ENCODE assay signal across 1 cellular context in the genomic region with DNA sequence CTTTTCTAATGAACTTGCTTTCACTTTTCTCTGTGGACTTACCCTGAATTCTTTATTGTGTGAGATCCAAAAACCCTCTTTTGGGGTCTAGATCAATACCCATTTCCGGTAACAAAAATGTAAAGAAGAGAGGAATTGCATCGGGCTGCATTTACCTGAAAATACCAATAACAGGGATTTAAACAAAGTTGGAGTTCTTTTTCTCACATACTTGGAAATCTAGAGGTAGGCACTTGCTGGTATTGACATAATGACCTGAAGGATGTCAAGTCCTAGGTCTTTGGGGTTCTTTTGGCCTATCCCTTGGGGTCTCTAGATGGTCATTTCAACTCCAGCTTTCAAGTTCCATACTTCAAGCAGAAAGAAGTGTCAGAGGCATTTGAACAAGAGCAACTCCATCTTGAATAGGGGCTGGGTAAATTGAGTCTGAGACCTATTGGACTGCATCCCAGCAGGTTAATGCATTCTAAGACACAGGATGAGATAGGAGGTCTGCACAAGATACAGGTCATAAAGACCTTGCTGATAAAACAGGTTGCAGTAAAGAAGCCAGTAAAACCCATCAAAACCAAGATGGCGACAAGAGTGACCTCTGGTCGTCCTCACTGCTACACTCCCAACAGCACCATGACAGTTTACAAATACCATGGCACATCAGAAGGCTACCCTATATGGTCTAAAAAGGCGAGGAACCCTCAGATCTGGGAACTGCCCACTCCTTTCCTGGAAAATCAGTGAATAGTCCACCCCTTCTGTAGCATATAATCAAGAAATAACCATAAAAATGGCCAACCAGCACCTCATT.
A peak's percentile ranks its signal among the peaks of the same experiment; 100 is the strongest.
TF ChIP-seq lines count a peak whose summit lies in the region.

No MANE protein-coding gene starts in this region.

TF ChIP-seq in K562, 482 proteins besides CTCF, POLR2A, EP300 and RAD21 (continued from another document):
- TF ChIP-seq, protein P1, sequence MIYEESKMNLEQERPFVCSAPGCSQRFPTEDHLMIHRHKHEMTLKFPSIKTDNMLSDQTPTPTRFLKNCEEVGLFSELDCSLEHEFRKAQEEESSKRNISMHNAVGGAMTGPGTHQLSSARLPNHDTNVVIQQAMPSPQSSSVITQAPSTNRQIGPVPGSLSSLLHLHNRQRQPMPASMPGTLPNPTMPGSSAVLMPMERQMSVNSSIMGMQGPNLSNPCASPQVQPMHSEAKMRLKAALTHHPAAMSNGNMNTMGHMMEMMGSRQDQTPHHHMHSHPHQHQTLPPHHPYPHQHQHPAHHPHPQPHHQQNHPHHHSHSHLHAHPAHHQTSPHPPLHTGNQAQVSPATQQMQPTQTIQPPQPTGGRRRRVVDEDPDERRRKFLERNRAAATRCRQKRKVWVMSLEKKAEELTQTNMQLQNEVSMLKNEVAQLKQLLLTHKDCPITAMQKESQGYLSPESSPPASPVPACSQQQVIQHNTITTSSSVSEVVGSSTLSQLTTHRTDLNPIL (CRISPR knock-in tag; IDR thresholded peaks at IDR 0.05), result peak; percentile 92
- no peak for TF ChIP-seq MED1 (CRISPR knock-in tag; IDR thresholded peaks at IDR 0.05; ENCODE audit: borderline replicate concordance)
- no peak for TF ChIP-seq RBM34 (IDR thresholded peaks at IDR 0.05; ENCODE audit: borderline replicate concordance, insufficient read depth, low read length)
- TF ChIP-seq, protein P2, sequence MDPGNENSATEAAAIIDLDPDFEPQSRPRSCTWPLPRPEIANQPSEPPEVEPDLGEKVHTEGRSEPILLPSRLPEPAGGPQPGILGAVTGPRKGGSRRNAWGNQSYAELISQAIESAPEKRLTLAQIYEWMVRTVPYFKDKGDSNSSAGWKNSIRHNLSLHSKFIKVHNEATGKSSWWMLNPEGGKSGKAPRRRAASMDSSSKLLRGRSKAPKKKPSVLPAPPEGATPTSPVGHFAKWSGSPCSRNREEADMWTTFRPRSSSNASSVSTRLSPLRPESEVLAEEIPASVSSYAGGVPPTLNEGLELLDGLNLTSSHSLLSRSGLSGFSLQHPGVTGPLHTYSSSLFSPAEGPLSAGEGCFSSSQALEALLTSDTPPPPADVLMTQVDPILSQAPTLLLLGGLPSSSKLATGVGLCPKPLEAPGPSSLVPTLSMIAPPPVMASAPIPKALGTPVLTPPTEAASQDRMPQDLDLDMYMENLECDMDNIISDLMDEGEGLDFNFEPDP (CRISPR knock-in tag; IDR thresholded peaks at IDR 0.05), result peak; percentile 99
- TF ChIP-seq ZNF76 (CRISPR knock-in tag; IDR thresholded peaks at IDR 0.05; ENCODE audit: borderline replicate concordance), result peak; percentile 95
- TF ChIP-seq STAG1 (CRISPR knock-in tag; IDR thresholded peaks at IDR 0.05; ENCODE audit: borderline replicate concordance), result no peak
- TF ChIP-seq, protein P3, sequence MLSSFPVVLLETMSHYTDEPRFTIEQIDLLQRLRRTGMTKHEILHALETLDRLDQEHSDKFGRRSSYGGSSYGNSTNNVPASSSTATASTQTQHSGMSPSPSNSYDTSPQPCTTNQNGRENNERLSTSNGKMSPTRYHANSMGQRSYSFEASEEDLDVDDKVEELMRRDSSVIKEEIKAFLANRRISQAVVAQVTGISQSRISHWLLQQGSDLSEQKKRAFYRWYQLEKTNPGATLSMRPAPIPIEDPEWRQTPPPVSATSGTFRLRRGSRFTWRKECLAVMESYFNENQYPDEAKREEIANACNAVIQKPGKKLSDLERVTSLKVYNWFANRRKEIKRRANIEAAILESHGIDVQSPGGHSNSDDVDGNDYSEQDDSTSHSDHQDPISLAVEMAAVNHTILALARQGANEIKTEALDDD (IDR thresholded peaks at IDR 0.05), result no peak
- TF ChIP-seq, protein P4, sequence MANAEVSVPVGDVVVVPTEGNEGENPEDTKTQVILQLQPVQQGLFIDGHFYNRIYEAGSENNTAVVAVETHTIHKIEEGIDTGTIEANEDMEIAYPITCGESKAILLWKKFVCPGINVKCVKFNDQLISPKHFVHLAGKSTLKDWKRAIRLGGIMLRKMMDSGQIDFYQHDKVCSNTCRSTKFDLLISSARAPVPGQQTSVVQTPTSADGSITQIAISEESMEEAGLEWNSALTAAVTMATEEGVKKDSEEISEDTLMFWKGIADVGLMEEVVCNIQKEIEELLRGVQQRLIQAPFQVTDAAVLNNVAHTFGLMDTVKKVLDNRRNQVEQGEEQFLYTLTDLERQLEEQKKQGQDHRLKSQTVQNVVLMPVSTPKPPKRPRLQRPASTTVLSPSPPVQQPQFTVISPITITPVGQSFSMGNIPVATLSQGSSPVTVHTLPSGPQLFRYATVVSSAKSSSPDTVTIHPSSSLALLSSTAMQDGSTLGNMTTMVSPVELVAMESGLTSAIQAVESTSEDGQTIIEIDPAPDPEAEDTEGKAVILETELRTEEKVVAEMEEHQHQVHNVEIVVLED (CRISPR knock-in tag; IDR thresholded peaks at IDR 0.05), result peak; percentile 71
- TF ChIP-seq HSF4 (CRISPR knock-in tag; IDR thresholded peaks at IDR 0.05; ENCODE audit: borderline replicate concordance), result peak; percentile 63; the same call in 1 of the 2 replicates
- peak; percentile 79; the same call in 1 of the 2 replicates for TF ChIP-seq ZNF785 (CRISPR knock-in tag; IDR thresholded peaks at IDR 0.05)
- TF ChIP-seq DDX20 (tag; IDR thresholded peaks at IDR 0.05; ENCODE audit: low read depth), result peak; percentile 99
- peak; percentile 86 for TF ChIP-seq NFE2L1 (tag; IDR thresholded peaks at IDR 0.05; ENCODE audit: borderline replicate concordance, low read depth)
- TF ChIP-seq, protein P5, sequence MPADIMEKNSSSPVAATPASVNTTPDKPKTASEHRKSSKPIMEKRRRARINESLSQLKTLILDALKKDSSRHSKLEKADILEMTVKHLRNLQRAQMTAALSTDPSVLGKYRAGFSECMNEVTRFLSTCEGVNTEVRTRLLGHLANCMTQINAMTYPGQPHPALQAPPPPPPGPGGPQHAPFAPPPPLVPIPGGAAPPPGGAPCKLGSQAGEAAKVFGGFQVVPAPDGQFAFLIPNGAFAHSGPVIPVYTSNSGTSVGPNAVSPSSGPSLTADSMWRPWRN (IDR thresholded peaks at IDR 0.05; ENCODE audit: low read depth), result no peak
- TF ChIP-seq STAT5B (CRISPR knock-in tag; IDR thresholded peaks at IDR 0.05), result peak; percentile 83
- peak; percentile 89 for TF ChIP-seq ZFP1 (CRISPR knock-in tag; IDR thresholded peaks at IDR 0.05)
- TF ChIP-seq HEY1 (CRISPR knock-in tag; IDR thresholded peaks at IDR 0.05; ENCODE audit: borderline replicate concordance), result peak; percentile 67; the same call in 1 of the 2 replicates
- TF ChIP-seq RBM22 (IDR thresholded peaks at IDR 0.05; ENCODE audit: low read depth, low read length, poor library complexity, severe bottlenecking), result no peak
- TF ChIP-seq RBM39 (optimal IDR thresholded peaks at IDR 0.05; ENCODE audit: low read depth, low read length), result no peak
- TF ChIP-seq GABPB2 (CRISPR knock-in tag; conservative IDR thresholded peaks at IDR 0.05), result peak; percentile 66; the same call in 1 of the 2 replicates
- no peak for TF ChIP-seq CBX2 (IDR thresholded peaks at IDR 0.05; ENCODE audit: insufficient read depth, low read length, poor library complexity, severe bottlenecking)
- TF ChIP-seq BRD4 (IDR thresholded peaks at IDR 0.05), result no peak
- TF ChIP-seq TBL1XR1 (IDR thresholded peaks at IDR 0.05; ENCODE audit: low read length in 2 of 2), result no peak
- no peak for TF ChIP-seq DACH1 (IDR thresholded peaks at IDR 0.05; ENCODE audit: partially characterized antibody)
- peak; percentile 66 for TF ChIP-seq POLR2H (tag; IDR thresholded peaks at IDR 0.05; ENCODE audit: low read depth)
- TF ChIP-seq RBBP5 (IDR thresholded peaks at IDR 0.05; ENCODE audit: borderline replicate concordance, insufficient read depth, low read length, poor library complexity, severe bottlenecking), result no peak
- TF ChIP-seq ETV6 (IDR thresholded peaks at IDR 0.05; ENCODE audit: borderline replicate concordance in 1 of 2, low read depth in 2 of 2, low read length in 1 of 2), result no peak
- TF ChIP-seq ETV6 (CRISPR knock-in tag; IDR thresholded peaks at IDR 0.05; ENCODE audit: borderline replicate concordance), result no peak
- TF ChIP-seq, protein P6, sequence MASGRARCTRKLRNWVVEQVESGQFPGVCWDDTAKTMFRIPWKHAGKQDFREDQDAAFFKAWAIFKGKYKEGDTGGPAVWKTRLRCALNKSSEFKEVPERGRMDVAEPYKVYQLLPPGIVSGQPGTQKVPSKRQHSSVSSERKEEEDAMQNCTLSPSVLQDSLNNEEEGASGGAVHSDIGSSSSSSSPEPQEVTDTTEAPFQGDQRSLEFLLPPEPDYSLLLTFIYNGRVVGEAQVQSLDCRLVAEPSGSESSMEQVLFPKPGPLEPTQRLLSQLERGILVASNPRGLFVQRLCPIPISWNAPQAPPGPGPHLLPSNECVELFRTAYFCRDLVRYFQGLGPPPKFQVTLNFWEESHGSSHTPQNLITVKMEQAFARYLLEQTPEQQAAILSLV (tag; IDR thresholded peaks at IDR 0.05), result peak; percentile 99
- TF ChIP-seq, protein P7, sequence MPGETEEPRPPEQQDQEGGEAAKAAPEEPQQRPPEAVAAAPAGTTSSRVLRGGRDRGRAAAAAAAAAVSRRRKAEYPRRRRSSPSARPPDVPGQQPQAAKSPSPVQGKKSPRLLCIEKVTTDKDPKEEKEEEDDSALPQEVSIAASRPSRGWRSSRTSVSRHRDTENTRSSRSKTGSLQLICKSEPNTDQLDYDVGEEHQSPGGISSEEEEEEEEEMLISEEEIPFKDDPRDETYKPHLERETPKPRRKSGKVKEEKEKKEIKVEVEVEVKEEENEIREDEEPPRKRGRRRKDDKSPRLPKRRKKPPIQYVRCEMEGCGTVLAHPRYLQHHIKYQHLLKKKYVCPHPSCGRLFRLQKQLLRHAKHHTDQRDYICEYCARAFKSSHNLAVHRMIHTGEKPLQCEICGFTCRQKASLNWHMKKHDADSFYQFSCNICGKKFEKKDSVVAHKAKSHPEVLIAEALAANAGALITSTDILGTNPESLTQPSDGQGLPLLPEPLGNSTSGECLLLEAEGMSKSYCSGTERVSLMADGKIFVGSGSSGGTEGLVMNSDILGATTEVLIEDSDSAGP (CRISPR knock-in tag; IDR thresholded peaks at IDR 0.05), result no peak
- peak; percentile 97 for TF ChIP-seq ZNF583 (CRISPR knock-in tag; IDR thresholded peaks at IDR 0.05)
- TF ChIP-seq, protein P8, sequence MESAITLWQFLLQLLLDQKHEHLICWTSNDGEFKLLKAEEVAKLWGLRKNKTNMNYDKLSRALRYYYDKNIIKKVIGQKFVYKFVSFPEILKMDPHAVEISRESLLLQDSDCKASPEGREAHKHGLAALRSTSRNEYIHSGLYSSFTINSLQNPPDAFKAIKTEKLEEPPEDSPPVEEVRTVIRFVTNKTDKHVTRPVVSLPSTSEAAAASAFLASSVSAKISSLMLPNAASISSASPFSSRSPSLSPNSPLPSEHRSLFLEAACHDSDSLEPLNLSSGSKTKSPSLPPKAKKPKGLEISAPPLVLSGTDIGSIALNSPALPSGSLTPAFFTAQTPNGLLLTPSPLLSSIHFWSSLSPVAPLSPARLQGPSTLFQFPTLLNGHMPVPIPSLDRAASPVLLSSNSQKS (CRISPR knock-in tag; IDR thresholded peaks at IDR 0.05), result peak; percentile 91
- TF ChIP-seq KHSRP (IDR thresholded peaks at IDR 0.05), result no peak
- peak; percentile 78 for TF ChIP-seq ZNF764 (CRISPR knock-in tag; IDR thresholded peaks at IDR 0.05; ENCODE audit: low read depth)
- TF ChIP-seq ZNF79 (CRISPR knock-in tag; IDR thresholded peaks at IDR 0.05; ENCODE audit: low read depth), result peak; percentile 94
- TF ChIP-seq, protein P9, sequence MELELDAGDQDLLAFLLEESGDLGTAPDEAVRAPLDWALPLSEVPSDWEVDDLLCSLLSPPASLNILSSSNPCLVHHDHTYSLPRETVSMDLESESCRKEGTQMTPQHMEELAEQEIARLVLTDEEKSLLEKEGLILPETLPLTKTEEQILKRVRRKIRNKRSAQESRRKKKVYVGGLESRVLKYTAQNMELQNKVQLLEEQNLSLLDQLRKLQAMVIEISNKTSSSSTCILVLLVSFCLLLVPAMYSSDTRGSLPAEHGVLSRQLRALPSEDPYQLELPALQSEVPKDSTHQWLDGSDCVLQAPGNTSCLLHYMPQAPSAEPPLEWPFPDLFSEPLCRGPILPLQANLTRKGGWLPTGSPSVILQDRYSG (tag; conservative IDR thresholded peaks at IDR 0.05; ENCODE audit: low read depth), result peak; percentile 97
- peak; percentile 79 for TF ChIP-seq ZNF780A (CRISPR knock-in tag; IDR thresholded peaks at IDR 0.05)
- peak; percentile 71 for TF ChIP-seq FOSL1 (tag; conservative IDR thresholded peaks at IDR 0.05)
- TF ChIP-seq, protein P10, sequence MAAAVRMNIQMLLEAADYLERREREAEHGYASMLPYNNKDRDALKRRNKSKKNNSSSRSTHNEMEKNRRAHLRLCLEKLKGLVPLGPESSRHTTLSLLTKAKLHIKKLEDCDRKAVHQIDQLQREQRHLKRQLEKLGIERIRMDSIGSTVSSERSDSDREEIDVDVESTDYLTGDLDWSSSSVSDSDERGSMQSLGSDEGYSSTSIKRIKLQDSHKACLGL (CRISPR knock-in tag; IDR thresholded peaks at IDR 0.05; ENCODE audit: borderline replicate concordance, poor library complexity, severe bottlenecking), result no peak
- TF ChIP-seq, protein P11, sequence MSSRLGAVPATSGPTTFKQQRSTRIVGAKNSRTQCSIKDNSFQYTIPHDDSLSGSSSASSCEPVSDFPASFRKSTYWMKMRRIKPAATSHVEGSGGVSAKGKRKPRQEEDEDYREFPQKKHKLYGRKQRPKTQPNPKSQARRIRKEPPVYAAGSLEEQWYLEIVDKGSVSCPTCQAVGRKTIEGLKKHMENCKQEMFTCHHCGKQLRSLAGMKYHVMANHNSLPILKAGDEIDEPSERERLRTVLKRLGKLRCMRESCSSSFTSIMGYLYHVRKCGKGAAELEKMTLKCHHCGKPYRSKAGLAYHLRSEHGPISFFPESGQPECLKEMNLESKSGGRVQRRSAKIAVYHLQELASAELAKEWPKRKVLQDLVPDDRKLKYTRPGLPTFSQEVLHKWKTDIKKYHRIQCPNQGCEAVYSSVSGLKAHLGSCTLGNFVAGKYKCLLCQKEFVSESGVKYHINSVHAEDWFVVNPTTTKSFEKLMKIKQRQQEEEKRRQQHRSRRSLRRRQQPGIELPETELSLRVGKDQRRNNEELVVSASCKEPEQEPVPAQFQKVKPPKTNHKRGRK (tag; IDR thresholded peaks at IDR 0.05), result no peak
- peak; percentile 95 for TF ChIP-seq ZNF212 (CRISPR knock-in tag; IDR thresholded peaks at IDR 0.05)
- TF ChIP-seq GABPA (tag; conservative IDR thresholded peaks at IDR 0.05; ENCODE audit: low read depth), result peak; percentile 11; the same call in 1 of the 2 replicates
- peak; percentile 95 for TF ChIP-seq RHOXF2B (CRISPR knock-in tag; conservative IDR thresholded peaks at IDR 0.05)
TF ChIP-seq in K562: peak in this region for 150.
